3 cellular contexts compared by ENCODE assay signal in the genomic region with DNA sequence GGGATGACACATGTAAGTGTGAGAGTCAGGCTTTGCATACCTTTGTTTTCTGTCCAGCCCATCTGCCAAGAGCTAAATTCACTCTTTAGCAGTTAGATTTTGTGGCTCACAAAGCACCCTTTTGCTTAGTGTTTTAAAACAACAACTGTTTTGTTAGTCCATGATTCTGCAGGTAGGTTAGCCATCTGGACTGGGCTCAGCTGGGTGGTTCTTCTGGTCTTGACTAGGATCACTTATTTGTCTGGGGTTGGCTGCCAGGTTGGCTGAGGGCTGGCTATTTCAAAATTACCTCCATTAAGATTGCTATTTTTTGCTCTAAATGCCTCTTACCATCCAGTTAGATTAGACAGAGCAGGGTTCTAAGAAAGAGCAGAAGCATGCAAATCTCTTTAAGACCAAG.
TF ChIP-seq lines count a peak whose summit lies in the region.

No MANE protein-coding gene starts in this region.

TF ChIP-seq in HepG2, 621 proteins besides CTCF, POLR2A, EP300 and RAD21:
- TF ChIP-seq KLF6 (CRISPR knock-in tag; IDR thresholded peaks at IDR 0.05) (no peak), ZNF331 (CRISPR knock-in tag; IDR thresholded peaks at IDR 0.05) (peak; percentile 99)
- TF ChIP-seq, protein P1, sequence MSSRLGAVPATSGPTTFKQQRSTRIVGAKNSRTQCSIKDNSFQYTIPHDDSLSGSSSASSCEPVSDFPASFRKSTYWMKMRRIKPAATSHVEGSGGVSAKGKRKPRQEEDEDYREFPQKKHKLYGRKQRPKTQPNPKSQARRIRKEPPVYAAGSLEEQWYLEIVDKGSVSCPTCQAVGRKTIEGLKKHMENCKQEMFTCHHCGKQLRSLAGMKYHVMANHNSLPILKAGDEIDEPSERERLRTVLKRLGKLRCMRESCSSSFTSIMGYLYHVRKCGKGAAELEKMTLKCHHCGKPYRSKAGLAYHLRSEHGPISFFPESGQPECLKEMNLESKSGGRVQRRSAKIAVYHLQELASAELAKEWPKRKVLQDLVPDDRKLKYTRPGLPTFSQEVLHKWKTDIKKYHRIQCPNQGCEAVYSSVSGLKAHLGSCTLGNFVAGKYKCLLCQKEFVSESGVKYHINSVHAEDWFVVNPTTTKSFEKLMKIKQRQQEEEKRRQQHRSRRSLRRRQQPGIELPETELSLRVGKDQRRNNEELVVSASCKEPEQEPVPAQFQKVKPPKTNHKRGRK (CRISPR knock-in tag; IDR thresholded peaks at IDR 0.05): no peak

TF ChIP-seq in GM23338, 12 proteins besides CTCF, POLR2A, EP300 and RAD21 (continues in another document):
- TF ChIP-seq, protein P2, sequence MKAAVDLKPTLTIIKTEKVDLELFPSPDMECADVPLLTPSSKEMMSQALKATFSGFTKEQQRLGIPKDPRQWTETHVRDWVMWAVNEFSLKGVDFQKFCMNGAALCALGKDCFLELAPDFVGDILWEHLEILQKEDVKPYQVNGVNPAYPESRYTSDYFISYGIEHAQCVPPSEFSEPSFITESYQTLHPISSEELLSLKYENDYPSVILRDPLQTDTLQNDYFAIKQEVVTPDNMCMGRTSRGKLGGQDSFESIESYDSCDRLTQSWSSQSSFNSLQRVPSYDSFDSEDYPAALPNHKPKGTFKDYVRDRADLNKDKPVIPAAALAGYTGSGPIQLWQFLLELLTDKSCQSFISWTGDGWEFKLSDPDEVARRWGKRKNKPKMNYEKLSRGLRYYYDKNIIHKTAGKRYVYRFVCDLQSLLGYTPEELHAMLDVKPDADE (IDR thresholded peaks at IDR 0.05): no peak
- TF ChIP-seq ZNF331 (CRISPR knock-in tag; IDR thresholded peaks at IDR 0.05; ENCODE audit: low read depth) (peak; percentile 96), JUNB (IDR thresholded peaks at IDR 0.05; ENCODE audit: unreplicated experiment) (no peak), CREB1 (CRISPR knock-in tag; IDR thresholded peaks at IDR 0.05; ENCODE audit: low read depth) (no peak)
- TF ChIP-seq, protein P3, sequence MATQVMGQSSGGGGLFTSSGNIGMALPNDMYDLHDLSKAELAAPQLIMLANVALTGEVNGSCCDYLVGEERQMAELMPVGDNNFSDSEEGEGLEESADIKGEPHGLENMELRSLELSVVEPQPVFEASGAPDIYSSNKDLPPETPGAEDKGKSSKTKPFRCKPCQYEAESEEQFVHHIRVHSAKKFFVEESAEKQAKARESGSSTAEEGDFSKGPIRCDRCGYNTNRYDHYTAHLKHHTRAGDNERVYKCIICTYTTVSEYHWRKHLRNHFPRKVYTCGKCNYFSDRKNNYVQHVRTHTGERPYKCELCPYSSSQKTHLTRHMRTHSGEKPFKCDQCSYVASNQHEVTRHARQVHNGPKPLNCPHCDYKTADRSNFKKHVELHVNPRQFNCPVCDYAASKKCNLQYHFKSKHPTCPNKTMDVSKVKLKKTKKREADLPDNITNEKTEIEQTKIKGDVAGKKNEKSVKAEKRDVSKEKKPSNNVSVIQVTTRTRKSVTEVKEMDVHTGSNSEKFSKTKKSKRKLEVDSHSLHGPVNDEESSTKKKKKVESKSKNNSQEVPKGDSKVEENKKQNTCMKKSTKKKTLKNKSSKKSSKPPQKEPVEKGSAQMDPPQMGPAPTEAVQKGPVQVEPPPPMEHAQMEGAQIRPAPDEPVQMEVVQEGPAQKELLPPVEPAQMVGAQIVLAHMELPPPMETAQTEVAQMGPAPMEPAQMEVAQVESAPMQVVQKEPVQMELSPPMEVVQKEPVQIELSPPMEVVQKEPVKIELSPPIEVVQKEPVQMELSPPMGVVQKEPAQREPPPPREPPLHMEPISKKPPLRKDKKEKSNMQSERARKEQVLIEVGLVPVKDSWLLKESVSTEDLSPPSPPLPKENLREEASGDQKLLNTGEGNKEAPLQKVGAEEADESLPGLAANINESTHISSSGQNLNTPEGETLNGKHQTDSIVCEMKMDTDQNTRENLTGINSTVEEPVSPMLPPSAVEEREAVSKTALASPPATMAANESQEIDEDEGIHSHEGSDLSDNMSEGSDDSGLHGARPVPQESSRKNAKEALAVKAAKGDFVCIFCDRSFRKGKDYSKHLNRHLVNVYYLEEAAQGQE (IDR thresholded peaks at IDR 0.05; ENCODE audit: unreplicated experiment): no peak

TF ChIP-seq in HEK293, 187 proteins besides CTCF, POLR2A, EP300 and RAD21:
- TF ChIP-seq ZNF830 (tag by site-specific recombination; IDR thresholded peaks at IDR 0.05; ENCODE audit: low read depth): no peak
- TF ChIP-seq SETDB1 (IDR thresholded peaks at IDR 0.05; ENCODE audit: insufficient read length, low read length): peak; percentile 44
